8 cellular contexts compared by ENCODE assay signal in genomic region chr10:12195281-12195602, GRCh38. TPM values are rescaled to one million over a fixed set of nuclear protein-coding genes. Genes with fewer than 3 reads are reported as not detected.
DNase-seq lines count a peak whose midpoint lies in the region; ATAC-seq, FAIRE-seq and TF ChIP-seq lines count a peak whose summit lies in the region.

No MANE protein-coding gene starts in this region.

- no peak for FAIRE-seq in endothelial cell of umbilical vein (lab: Jason Lieb, UNC)

- peaks cover 9 to 61% (median 30%) of the 10 kb centered on the region in 11 experiments; a peak in 20 of 22 replicates for H4K20me1 ChIP-seq in BLaER1 treated with 17β-estradiol and CSF1 and Interleukin-3, amounts not matched to agents 10 nM and 100 nM
- H4K20me1 ChIP-seq in OCI-LY1 (ENCODE audit: insufficient read depth, low read length) (no peaks in the 10 kb centered on the region), endothelial cell of umbilical vein (replicated peaks; ENCODE audit: control insufficient read depth, extremely low read depth, insufficient read depth, low read length) (no peaks in the 10 kb centered on the region)

- peaks cover 77% of the 10 kb centered on the region for H3K79me2 ChIP-seq in OCI-LY1 (ENCODE audit: insufficient read depth, low read length)
- peaks cover 84% of the 10 kb centered on the region for H3K79me2 ChIP-seq in endothelial cell of umbilical vein (ENCODE audit: control insufficient read depth, insufficient read depth, low read length)

- H3K9ac ChIP-seq in BLaER1 treated with 17β-estradiol and CSF1 and Interleukin-3, amounts not matched to agents 10 nM and 100 nM = peak overlapping the region; percentile 87 to 97 (median 92)
- H3K9ac ChIP-seq in OCI-LY1 (ENCODE audit: low read length) (peak overlapping the region; percentile 99), endothelial cell of umbilical vein (replicated peaks; ENCODE audit: extremely low read depth, insufficient read depth, low read length) (peak overlapping the region; percentile 89)

- POLR2A ChIA-PET in endothelial cell of umbilical vein (lab: Charles Lee) = interaction anchor here (0.6 to 1.1 kb wide), 2 partner anchors 202 to 585 kb away, joined by 4 to 6 read pairs; no protein-coding TSS in a partner anchor

- CTCF ChIA-PET in endothelial cell of umbilical vein (lab: Charles Lee) = interaction anchor here (1.2 to 2.0 kb wide), 2 partner anchors 9 to 20 kb away, joined by 7 to 14 read pairs; no protein-coding TSS in a partner anchor

- H3K9me3 ChIP-seq in BLaER1 treated with 17β-estradiol and CSF1 and Interleukin-3, amounts not matched to agents 10 nM and 100 nM (replicated peaks in 1 of 11) = no peaks in the 10 kb centered on the region
- H3K9me3 ChIP-seq in OCI-LY1 (ENCODE audit: low read length) (no peaks in the 10 kb centered on the region), endothelial cell of umbilical vein (replicated peaks; ENCODE audit: control insufficient read depth, insufficient read depth, low read length) (no peaks in the 10 kb centered on the region), ovary (no peaks in the 10 kb centered on the region)

- ATAC-seq in GM21529 (IDR thresholded peaks at IDR 0.05; ENCODE audit: unreplicated experiment) = peak; percentile 13

- peak overlapping the region; percentile 79 to 95 (median 88) for H3K4me2 ChIP-seq in BLaER1 treated with 17β-estradiol and CSF1 and Interleukin-3, amounts not matched to agents 10 nM and 100 nM
- H3K4me2 ChIP-seq in OCI-LY1 (ENCODE audit: low read length) (peak overlapping the region; percentile 94), endothelial cell of umbilical vein (ENCODE audit: insufficient read depth, low read length) (peak overlapping the region; percentile 86)

- DNase-seq in endothelial cell of umbilical vein (ENCODE audit: low read depth, low spot score) = no peak
- DNase-seq in ovary = no peak
- DNase-seq in NCI-H82 (lab: John Stamatoyannopoulos, UW) = no peak
- no peak for DNase-seq in superior temporal gyrus (ENCODE audit: extremely low spot score)
- no peak for DNase-seq in HK-2 (ENCODE audit: unreplicated experiment)

- no peaks in the 10 kb centered on the region for H3K27me3 ChIP-seq in BLaER1 treated with 17β-estradiol and CSF1 and Interleukin-3, amounts not matched to agents 10 nM and 100 nM
- H3K27me3 ChIP-seq in OCI-LY1 (ENCODE audit: insufficient read depth, low read length) (no peaks in the 10 kb centered on the region), endothelial cell of umbilical vein (ENCODE audit: control insufficient read depth in 2 of 2, insufficient read depth in 2 of 2, low read length in 2 of 2) (no peaks in the 10 kb centered on the region), ovary (no peaks in the 10 kb centered on the region)

- TF ChIP-seq CTCF in OCI-LY1 (IDR thresholded peaks at IDR 0.05; ENCODE audit: low read length) (no peak), endothelial cell of umbilical vein (IDR thresholded peaks at IDR 0.05; ENCODE audit: extremely low read depth in 1 of 2, insufficient read depth in 1 of 2, low read depth in 1 of 2, low read length in 2 of 2) (no peak), ovary (IDR thresholded peaks at IDR 0.05) (no peak)

- H3F3A ChIP-seq in OCI-LY1 (ENCODE audit: insufficient read depth, low read length) = no peaks in the 10 kb centered on the region

- peak overlapping the region; percentile 89 for H2AFZ ChIP-seq in OCI-LY1 (ENCODE audit: low read length)
- peak overlapping the region; percentile 71 for H2AFZ ChIP-seq in endothelial cell of umbilical vein (ENCODE audit: low read depth, low read length)

- no peaks in the 10 kb centered on the region for H3K9me1 ChIP-seq in endothelial cell of umbilical vein (replicated peaks; ENCODE audit: control insufficient read depth, extremely low read depth, insufficient read depth, low read length)

- intact Hi-C loops in endothelial cell of umbilical vein (cut with micrococcal nuclease) = loop anchor here (1.0 to 10.0 kb wide), 4 partner anchors 64 to 512 kb away; partner anchors contain the start of gene UPF2
- intact Hi-C loops in ovary (cut with DNase I) = no loop called here

- no peaks in the 10 kb centered on the region for H3K9me2 ChIP-seq in OCI-LY1 (ENCODE audit: low read depth, low read length)

- TF ChIP-seq POLR2A in endothelial cell of umbilical vein (IDR thresholded peaks at IDR 0.05; ENCODE audit: low read depth, low read length) = no peak
- no peak for TF ChIP-seq POLR2A in ovary (IDR thresholded peaks at IDR 0.05)

- peaks cover 53 to 72% (median 65%) of the 10 kb centered on the region in 10 experiments for H3K4me1 ChIP-seq in BLaER1 treated with 17β-estradiol and CSF1 and Interleukin-3, amounts not matched to agents 10 nM and 100 nM
- H3K4me1 ChIP-seq in OCI-LY1 (ENCODE audit: insufficient read depth, low read length, severe bottlenecking) (peaks cover 37% of the 10 kb centered on the region), endothelial cell of umbilical vein (ENCODE audit: control insufficient read depth, extremely low read depth, insufficient read depth, low read length) (peaks cover 21% of the 10 kb centered on the region), ovary (ENCODE audit: insufficient read depth) (peaks cover 4% of the 10 kb centered on the region)

- 0 to 1% (median 0%) methylated on average over 12 of the region's 12 CpGs for WGBS in ovary, 3 donors

- TSS peak; percentile 32 for BruUV-seq in endothelial cell of umbilical vein (replicated peaks; lab: Mats Ljungman, UMichigan)

- H3K4me3 ChIP-seq in BLaER1 treated with 17β-estradiol and CSF1 and Interleukin-3, amounts not matched to agents 10 nM and 100 nM = peak overlapping the region; percentile 84 to 99 (median 88)
- H3K4me3 ChIP-seq in OCI-LY1 (ENCODE audit: low read depth, low read length, poor library complexity, severe bottlenecking) (peak overlapping the region; percentile 98), endothelial cell of umbilical vein (replicated peaks in 1 of 3; ENCODE audit: insufficient read depth in 1 of 3, low read depth in 1 of 3, low read length in 3 of 3) (peak overlapping the region; percentile 72 to 95 (median 86)), ovary (peak overlapping the region; percentile 56)

- H3K36me3 ChIP-seq in BLaER1 treated with 17β-estradiol and CSF1 and Interleukin-3, amounts not matched to agents 10 nM and 100 nM = peaks cover 17 to 50% (median 33%) of the 10 kb centered on the region in 11 experiments; a peak in 21 of 22 replicates
- H3K36me3 ChIP-seq in OCI-LY1 (ENCODE audit: insufficient read depth, low read length) = peaks cover 31% of the 10 kb centered on the region
- H3K36me3 ChIP-seq in endothelial cell of umbilical vein (ENCODE audit: control insufficient read depth in 2 of 2, extremely low read depth in 1 of 2, insufficient read depth in 2 of 2, low read length in 2 of 2) = peaks cover 3% of the 10 kb centered on the region in 2 experiments
- H3K36me3 ChIP-seq in ovary = no peaks in the 10 kb centered on the region

- no peak for TF ChIP-seq EP300 in ovary (IDR thresholded peaks at IDR 0.05)

- dilution Hi-C loops in endothelial cell of umbilical vein (cut with MboI; ENCODE audit: extremely low pct_ligation_motif_present, low sequenced_read_pairs) = no loop called here

- H3K27ac ChIP-seq in BLaER1 treated with 17β-estradiol and CSF1 and Interleukin-3, amounts not matched to agents 10 nM and 100 nM = peak overlapping the region; percentile 93 to 98 (median 96)
- H3K27ac ChIP-seq in OCI-LY1 (ENCODE audit: low read depth, low read length, poor library complexity, severe bottlenecking) = peak overlapping the region; percentile 80
- peak overlapping the region; percentile 78 for H3K27ac ChIP-seq in endothelial cell of umbilical vein (ENCODE audit: insufficient read depth, low read depth, low read length)
- H3K27ac ChIP-seq in ovary = peak overlapping the region in 1 of 2 donors; percentile 85

TF ChIP-seq in endothelial cell of umbilical vein, 7 proteins besides CTCF, POLR2A, EP300 and RAD21:
- peak; percentile 19 for TF ChIP-seq GATA2 (IDR thresholded peaks at IDR 0.05; ENCODE audit: insufficient read depth, insufficient read length, low read depth, low read length)
- no peak for TF ChIP-seq POLR2AphosphoS5 (IDR thresholded peaks at IDR 0.05; ENCODE audit: insufficient read depth, low read depth, low read length)

RNA-seq across cellular contexts. Expression of gene NUDT5, which starts 0.4 kb away (rescaled TPM):
- 81.8 and 89.0 TPM in 2 replicates for total RNA-seq in endothelial cell of umbilical vein
- 67.9 and 87.8 TPM in 2 replicates for polyA plus RNA-seq in endothelial cell of umbilical vein
- polyA plus RNA-seq in endothelial cell of umbilical vein (2011; cell fraction: cytosol; rRNA removed) = 115 and 124 TPM in 2 replicates
- polyA plus RNA-seq in endothelial cell of umbilical vein (2011; cell fraction: nucleus; rRNA removed) = 66.5 and 79.9 TPM in 2 replicates
- 95.1 and 131 TPM in 2 replicates for polyA plus RNA-seq in endothelial cell of umbilical vein (2012)
- polyA minus RNA-seq in endothelial cell of umbilical vein = 48.9 and 49.7 TPM in 2 replicates
- 50.2 TPM for polyA minus RNA-seq in endothelial cell of umbilical vein (2011; cell fraction: cytosol; rRNA and poly(A)+ RNA removed)
- polyA minus RNA-seq in endothelial cell of umbilical vein (2011; cell fraction: nucleus; rRNA and poly(A)+ RNA removed) = 25.1 and 41.3 TPM in 2 replicates
- total RNA-seq in ovary = 10 to 100 TPM; 16.2 to 32.8 (median 24.7) TPM
- polyA plus RNA-seq in ovary = 10 to 100 TPM; 15.8 to 56.5 TPM

RNA-seq across cellular contexts. Expression of gene CDC123, which starts 0.7 kb away (rescaled TPM):
- total RNA-seq in endothelial cell of umbilical vein (97.3 and 106 TPM in 2 replicates), ovary (10 to 100 TPM; 22.1 to 52.4 (median 33.7) TPM)
- polyA plus RNA-seq in endothelial cell of umbilical vein (57.0 and 65.6 TPM in 2 replicates), ovary (10 to 100 TPM; 37.6 to 59.1 TPM)
- 128 and 139 TPM in 2 replicates for polyA plus RNA-seq in endothelial cell of umbilical vein (2011; cell fraction: cytosol; rRNA removed)
- 92.6 and 101 TPM in 2 replicates for polyA plus RNA-seq in endothelial cell of umbilical vein (2011; cell fraction: nucleus; rRNA removed)
- 126 and 154 TPM in 2 replicates for polyA plus RNA-seq in endothelial cell of umbilical vein (2012)
- 263 and 290 TPM in 2 replicates for polyA minus RNA-seq in endothelial cell of umbilical vein
- 121 TPM for polyA minus RNA-seq in endothelial cell of umbilical vein (2011; cell fraction: cytosol; rRNA and poly(A)+ RNA removed)
- 54.2 and 73.9 TPM in 2 replicates for polyA minus RNA-seq in endothelial cell of umbilical vein (2011; cell fraction: nucleus; rRNA and poly(A)+ RNA removed)
